In the genomic region with DNA sequence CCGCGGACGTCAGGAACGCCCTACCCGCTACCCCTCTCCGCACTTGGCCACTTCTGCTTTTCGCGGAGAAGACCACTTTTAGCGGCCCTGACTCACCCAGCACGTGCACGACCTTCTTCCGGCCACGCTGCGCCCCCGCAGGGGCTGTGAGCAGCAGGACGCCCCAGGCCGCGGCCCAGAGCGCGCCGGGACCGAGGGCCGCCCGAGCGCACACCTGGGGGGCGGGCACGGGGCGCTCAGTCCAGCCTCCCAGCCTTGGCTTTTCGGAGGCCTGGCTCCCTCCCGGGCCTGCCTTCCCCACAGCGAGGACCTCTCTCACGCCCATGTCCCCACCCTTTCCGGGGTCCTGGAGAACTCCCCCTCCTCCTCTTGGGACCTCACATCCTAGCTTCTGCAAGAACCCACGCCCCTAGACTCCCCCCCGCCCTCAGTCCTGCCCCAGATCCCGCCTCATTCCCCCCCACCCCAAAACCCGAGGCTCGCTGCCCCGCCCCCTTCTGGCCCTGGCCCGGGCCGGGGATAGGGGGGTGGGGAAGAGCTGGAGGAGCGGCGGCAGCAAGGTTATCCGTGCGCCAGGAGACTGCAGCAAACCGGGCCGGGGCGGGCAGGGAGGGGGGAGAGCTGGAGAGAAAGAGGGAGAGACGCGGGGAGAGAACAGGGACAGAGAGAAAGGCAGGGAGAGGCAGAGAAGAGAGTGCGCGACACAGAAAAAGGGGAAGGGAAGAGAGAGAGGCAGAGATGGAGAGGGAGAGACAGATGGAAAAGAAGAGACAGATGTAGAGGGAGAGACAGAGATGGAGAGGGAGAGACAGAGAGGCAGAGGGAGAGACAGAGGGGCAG, we compare ENCODE assay signal across 10 cellular contexts. TPM values are rescaled to one million over a fixed set of nuclear protein-coding genes. Genes with fewer than 3 reads are reported as not detected.
DNase-seq lines count a peak whose midpoint lies in the region; ATAC-seq, FAIRE-seq and TF ChIP-seq lines count a peak whose summit lies in the region.
"Had no signal": no experiment of that assay in that cellular context is flagged by ENCODE, and none has a peak within 500 bp of the region (broad histone marks: within the 10 kb centered on the region; RNA-seq: fewer than 3 reads in every experiment).

No MANE protein-coding gene starts in this region.

- intact Hi-C loops in breast epithelium (cut with DNase I; ENCODE audit: low total_unique reads) (no loop called here), MCF 10A (cut with micrococcal nuclease) (no loop called here), activated B cell treated with CpG ODN at 0.5 μM for 24 hours (cut with micrococcal nuclease) (no loop called here)

- POLR2A ChIA-PET in MCF 10A (lab: Yijun Ruan, JAX), result no interaction called here
- POLR2A ChIA-PET in activated B cell treated with CpG ODN at 0.5 μM for 24 hours (lab: Charles Lee), result interaction anchor here (0.7 kb wide), 4 partner anchors 11 to 342 kb away, joined by 5 to 12 read pairs (median 8); partner anchors contain the start of genes DDX49 and MEF2B

- H3K4me1 Mint-ChIP-seq in MCF 10A (ENCODE audit: insufficient read depth, unreplicated experiment), result peaks cover 5% of the 10 kb centered on the region
- H3K4me1 Mint-ChIP-seq in activated B cell treated with CpG ODN at 0.5 μM for 24 hours, result peaks cover 13% of the 10 kb centered on the region

- H3K27me3 ChIP-seq in breast epithelium, result peaks cover 3 to 30% of the 10 kb centered on the region in 2 donors
- H3K27me3 ChIP-seq: pancreas had no signal

- H3K4me3 ChIP-seq in breast epithelium, result peak overlapping the region; percentile 7 to 64 (median 50)
- H3K4me3 ChIP-seq: pancreas had no signal

- BruUV-seq in MCF 10A (replicated peaks; lab: Mats Ljungman, UMichigan), result no TSS peak

- H3K36me3 Mint-ChIP-seq in MCF 10A (ENCODE audit: insufficient read depth, unreplicated experiment) (peaks cover 6% of the 10 kb centered on the region), activated B cell treated with CpG ODN at 0.5 μM for 24 hours (ENCODE audit: low read depth) (no peaks in the 10 kb centered on the region)
- H3K36me3 Mint-ChIP-seq: CD4-positive, CD25-positive, alpha-beta regulatory T cell had no signal

- no peak for DNase-seq in breast epithelium (ENCODE audit: low spot score in 2 of 2)
- DNase-seq in MCF 10A (ENCODE audit: unreplicated experiment), result no peak
- peak; percentile 23 for DNase-seq in activated B cell treated with CpG ODN at 0.5 μM for 24 hours
- DNase-seq in iPS-NIHi11 (ENCODE audit: low spot score), result peak; percentile 87
- DNase-seq in urothelium cell line (ENCODE audit: low spot score), result peak; percentile 39
- DNase-seq in HuH-7 (ENCODE audit: low spot score), result no peak
- no peak for DNase-seq in mucosa of gallbladder (ENCODE audit: low spot score)
- DNase-seq: CD4-positive, CD25-positive, alpha-beta regulatory T cell had no signal

- CTCF ChIA-PET in MCF 10A (lab: Yijun Ruan, JAX) (interaction anchor here (0.6 to 0.7 kb wide), 3 partner anchors 67 to 248 kb away, joined by 3 to 4 read pairs (median 3); no protein-coding TSS in a partner anchor), activated B cell treated with CpG ODN at 0.5 μM for 24 hours (lab: Charles Lee) (no interaction called here)

- ATAC-seq in activated B cell treated with CpG ODN at 0.5 μM for 24 hours (ENCODE audit: low read depth) (peak; percentile 80), HG02642 (IDR thresholded peaks at IDR 0.05; ENCODE audit: poor library complexity, unreplicated experiment) (no peak)
- ATAC-seq: pancreas had no signal

- H3K36me3 ChIP-seq in breast epithelium, result no peaks in the 10 kb centered on the region
- H3K36me3 ChIP-seq: pancreas had no signal

- no peak overlapping the region for H3K27ac Mint-ChIP-seq in MCF 10A (ENCODE audit: low read depth, unreplicated experiment)
- H3K27ac Mint-ChIP-seq in activated B cell treated with CpG ODN at 0.5 μM for 24 hours, result peak overlapping the region; percentile 47

- H3K27ac ChIP-seq in breast epithelium, result no peak overlapping the region
- H3K27ac ChIP-seq: pancreas had no signal

- H3K9me3 Mint-ChIP-seq in MCF 10A (ENCODE audit: unreplicated experiment) (no peaks in the 10 kb centered on the region), activated B cell treated with CpG ODN at 0.5 μM for 24 hours (no peaks in the 10 kb centered on the region)

- no peaks in the 10 kb centered on the region for H3K4me1 ChIP-seq in breast epithelium
- H3K4me1 ChIP-seq: pancreas had no signal

- H3K9me3 ChIP-seq in breast epithelium, result peaks cover 0 to 7% of the 10 kb centered on the region in 2 donors
- H3K9me3 ChIP-seq: pancreas had no signal

- TF ChIP-seq CTCF in breast epithelium (IDR thresholded peaks at IDR 0.05), result no peak
- TF ChIP-seq CTCF in MCF 10A (IDR thresholded peaks at IDR 0.05; ENCODE audit: unreplicated experiment), result no peak
- no peak for TF ChIP-seq CTCF in activated B cell treated with CpG ODN at 0.5 μM for 24 hours (IDR thresholded peaks at IDR 0.05)

- H3K27me3 Mint-ChIP-seq in MCF 10A (ENCODE audit: insufficient read depth, unreplicated experiment) (peaks cover 29% of the 10 kb centered on the region), activated B cell treated with CpG ODN at 0.5 μM for 24 hours (peaks cover 35% of the 10 kb centered on the region)

- no peak overlapping the region for H3K4me3 Mint-ChIP-seq in MCF 10A (ENCODE audit: unreplicated experiment)
- H3K4me3 Mint-ChIP-seq in activated B cell treated with CpG ODN at 0.5 μM for 24 hours, result peak overlapping the region; percentile 56

- TF ChIP-seq POLR2A in breast epithelium (IDR thresholded peaks at IDR 0.05), result no peak

- FAIRE-seq in urothelium cell line (lab: Jason Lieb, UNC), result no peak
- FAIRE-seq: pancreas had no signal

RNA-seq across cellular contexts. Expression of gene TM6SF2, which starts 11.5 kb away (rescaled TPM):
- total RNA-seq in breast epithelium (under 1 TPM; 0.32 to 0.98 (median 0.88) TPM), MCF 10A (2022) (not detected in 2 replicates), activated B cell treated with CpG ODN at 0.5 μM for 24 hours (not detected in 2 replicates), mucosa of gallbladder (1.8 TPM)
- total RNA-seq: CD4-positive, CD25-positive, alpha-beta regulatory T cell had no signal

RNA-seq across cellular contexts. Expression of gene NCAN, which starts 49.8 kb away (rescaled TPM):
- total RNA-seq in breast epithelium (not detected), MCF 10A (2022) (not detected in 2 replicates), activated B cell treated with CpG ODN at 0.5 μM for 24 hours (not detected in 2 replicates), mucosa of gallbladder (not detected)
- total RNA-seq: CD4-positive, CD25-positive, alpha-beta regulatory T cell had no signal

RNA-seq across cellular contexts. Expression of gene NR2C2AP, which starts 58.4 kb away (rescaled TPM):
- total RNA-seq in breast epithelium (10 to 100 TPM; 19.8 to 24.1 (median 21.6) TPM), MCF 10A (2022) (13.4 and 20.6 TPM in 2 replicates), activated B cell treated with CpG ODN at 0.5 μM for 24 hours (37.1 and 39.2 TPM in 2 replicates), mucosa of gallbladder (12.9 TPM)

RNA-seq across cellular contexts. Expression of gene SUGP1, which starts 58.7 kb away (rescaled TPM):
- total RNA-seq in breast epithelium (10 to 100 TPM; 23.8 to 31.6 (median 29.8) TPM), MCF 10A (2022) (46.0 and 51.1 TPM in 2 replicates), activated B cell treated with CpG ODN at 0.5 μM for 24 hours (68.6 and 73.0 TPM in 2 replicates), mucosa of gallbladder (53.1 TPM)

RNA-seq across cellular contexts. Expression of gene MAU2, which starts 59.1 kb away (rescaled TPM):
- total RNA-seq in breast epithelium (10 to 100 TPM; 33.4 to 59.4 (median 53.1) TPM), MCF 10A (2022) (50.1 and 55.9 TPM in 2 replicates), activated B cell treated with CpG ODN at 0.5 μM for 24 hours (107 and 126 TPM in 2 replicates), mucosa of gallbladder (70.1 TPM)

Comparison
In these comparisons a context has a peak if more than half of its experiments do, and no peak if none do; other contexts are left out.
1. DNase-seq: peak in activated B cell treated with CpG ODN at 0.5 μM for 24 hours (single experiment), iPS-NIHi11 (single experiment) and urothelium cell line (single experiment); none in breast epithelium (0 of 2), MCF 10A (single experiment), HuH-7 (single experiment) and mucosa of gallbladder (single experiment).